1 cellular context compared by ENCODE assay signal in genomic region chr1:74822851-74823443, GRCh38.
TF ChIP-seq lines count a peak whose summit lies in the region.

No MANE protein-coding gene starts in this region.

TF ChIP-seq in IMR-90, 13 proteins besides CTCF, POLR2A, EP300 and RAD21 (continued from another document):
- TF ChIP-seq RCOR1 (IDR thresholded peaks at IDR 0.05; ENCODE audit: insufficient replicate concordance, low read length), result no peak
- TF ChIP-seq FOS (IDR thresholded peaks at IDR 0.05; ENCODE audit: low read depth, low read length), result no peak
- no peak for TF ChIP-seq BHLHE40 (IDR thresholded peaks at IDR 0.05; ENCODE audit: low read depth, low read length)
